ENCODE assay signal across 22 cellular contexts in genomic region chr7:155735442-155736118, GRCh38.
DNase-seq lines count a peak whose midpoint lies in the region; ATAC-seq and TF ChIP-seq lines count a peak whose summit lies in the region.
"Had no signal": no experiment of that assay in that cellular context is flagged by ENCODE, and none has a peak within 500 bp of the region (broad histone marks: within the 10 kb centered on the region; RNA-seq: fewer than 3 reads in every experiment).

No MANE protein-coding gene starts in this region.

- H3K9me2 ChIP-seq in OCI-LY7 (ENCODE audit: insufficient read depth, low read length), result no peaks in the 10 kb centered on the region
- H3K9me2 ChIP-seq: SK-N-SH had no signal

- intact Hi-C loops in activated CD8-positive, alpha-beta T cell treated with anti-CD3 and anti-CD28 coated beads for 36 hours (cut with micrococcal nuclease), result loop anchor here (10.0 kb wide), 1 partner anchor 141 kb away; no protein-coding TSS in a partner anchor
- intact Hi-C loops in OCI-LY7 (cut with micrococcal nuclease; ENCODE audit: unreplicated experiment), result no loop called here

- peaks cover 44% of the 10 kb centered on the region for H3K36me3 Mint-ChIP-seq in activated CD8-positive, alpha-beta T cell treated with anti-CD3 and anti-CD28 coated beads for 36 hours (ENCODE audit: low read depth)
- peaks cover 56% of the 10 kb centered on the region for H3K36me3 Mint-ChIP-seq in activated CD8-positive, alpha-beta T cell treated with anti-CD3 and anti-CD28 coated beads, Interleukin-2, amount 10 ng/mL, durations not matched to agents 7 days and 5 days (ENCODE audit: low read depth)
- H3K36me3 Mint-ChIP-seq in chondrocyte (ENCODE audit: low read depth), result peaks cover 6% of the 10 kb centered on the region

- H3K27ac Mint-ChIP-seq in activated CD8-positive, alpha-beta T cell treated with anti-CD3 and anti-CD28 coated beads for 36 hours, result peak overlapping the region; percentile 44
- H3K27ac Mint-ChIP-seq in activated CD8-positive, alpha-beta T cell treated with anti-CD3 and anti-CD28 coated beads, Interleukin-2, amount 10 ng/mL, durations not matched to agents 7 days and 5 days, result no peak overlapping the region
- peak overlapping the region; percentile 14 for H3K27ac Mint-ChIP-seq in chondrocyte (ENCODE audit: unreplicated experiment)
- H3K27ac Mint-ChIP-seq: GM23338 had no signal

- H3K4me3 Mint-ChIP-seq in activated CD8-positive, alpha-beta T cell treated with anti-CD3 and anti-CD28 coated beads for 36 hours, result no peak overlapping the region
- no peak overlapping the region for H3K4me3 Mint-ChIP-seq in activated CD8-positive, alpha-beta T cell treated with anti-CD3 and anti-CD28 coated beads, Interleukin-2, amount 10 ng/mL, durations not matched to agents 7 days and 5 days
- no peak overlapping the region for H3K4me3 Mint-ChIP-seq in chondrocyte (ENCODE audit: unreplicated experiment)
- H3K4me3 Mint-ChIP-seq: brain, GM23338 had no signal

- H3K9me3 ChIP-seq in OCI-LY7 (ENCODE audit: low read length) (no peaks in the 10 kb centered on the region), neutrophil (no peaks in the 10 kb centered on the region), SJCRH30 (replicated peaks) (no peaks in the 10 kb centered on the region)
- H3K9me3 ChIP-seq: SK-N-SH had no signal

- H3K27ac ChIP-seq in OCI-LY7 (ENCODE audit: low read depth, low read length, poor library complexity, severe bottlenecking), result no peak overlapping the region
- peak overlapping the region; percentile 38 for H3K27ac ChIP-seq in neutrophil
- H3K27ac ChIP-seq in SJCRH30, result no peak overlapping the region
- H3K27ac ChIP-seq: foreskin keratinocyte, hepatocyte had no signal

- H3K36me3 ChIP-seq in OCI-LY7 (ENCODE audit: insufficient read depth, low read length), result peaks cover 79% of the 10 kb centered on the region
- peaks cover 62% of the 10 kb centered on the region for H3K36me3 ChIP-seq in neutrophil
- H3K36me3 ChIP-seq in SJCRH30, result peaks cover 27% of the 10 kb centered on the region

- H3K79me2 ChIP-seq in OCI-LY7 (ENCODE audit: insufficient read depth, low read depth, low read length), result peaks cover 26% of the 10 kb centered on the region; the same call in 1 of the 2 replicates

- H4K20me1 ChIP-seq in OCI-LY7 (ENCODE audit: insufficient read depth, low read length), result peaks cover 5% of the 10 kb centered on the region; the same call in 1 of the 2 replicates

- ATAC-seq in activated CD8-positive, alpha-beta T cell treated with anti-CD3 and anti-CD28 coated beads for 36 hours, result no peak
- no peak for ATAC-seq in activated CD8-positive, alpha-beta T cell treated with anti-CD3 and anti-CD28 coated beads, Interleukin-2, amount 10 ng/mL, durations not matched to agents 7 days and 5 days
- ATAC-seq in GM18867 (IDR thresholded peaks at IDR 0.05; ENCODE audit: unreplicated experiment), result no peak
- ATAC-seq: foreskin keratinocyte, GM23338, left ventricle myocardium superior had no signal

- H3K9me3 Mint-ChIP-seq in activated CD8-positive, alpha-beta T cell treated with anti-CD3 and anti-CD28 coated beads for 36 hours, result no peaks in the 10 kb centered on the region
- no peaks in the 10 kb centered on the region for H3K9me3 Mint-ChIP-seq in activated CD8-positive, alpha-beta T cell treated with anti-CD3 and anti-CD28 coated beads, Interleukin-2, amount 10 ng/mL, durations not matched to agents 7 days and 5 days (ENCODE audit: insufficient read depth)
- H3K9me3 Mint-ChIP-seq in chondrocyte (ENCODE audit: low read depth), result no peaks in the 10 kb centered on the region
- H3K9me3 Mint-ChIP-seq: brain, GM23338 had no signal

- peaks cover 79% of the 10 kb centered on the region for H3K4me1 Mint-ChIP-seq in activated CD8-positive, alpha-beta T cell treated with anti-CD3 and anti-CD28 coated beads for 36 hours (ENCODE audit: low read depth)
- H3K4me1 Mint-ChIP-seq in activated CD8-positive, alpha-beta T cell treated with anti-CD3 and anti-CD28 coated beads, Interleukin-2, amount 10 ng/mL, durations not matched to agents 7 days and 5 days (ENCODE audit: low read depth), result peaks cover 73% of the 10 kb centered on the region
- peaks cover 11% of the 10 kb centered on the region for H3K4me1 Mint-ChIP-seq in chondrocyte (ENCODE audit: low read depth)

- H3K27me3 ChIP-seq in neutrophil (no peaks in the 10 kb centered on the region), SJCRH30 (no peaks in the 10 kb centered on the region)
- H3K27me3 ChIP-seq: foreskin keratinocyte, hepatocyte had no signal

- H3K4me1 ChIP-seq in OCI-LY7 (ENCODE audit: insufficient read depth, low read length, poor library complexity, severe bottlenecking), result peaks cover 61% of the 10 kb centered on the region
- peaks cover 8 to 13% of the 10 kb centered on the region in 2 experiments for H3K4me1 ChIP-seq in neutrophil (ENCODE audit: control insufficient read depth in 1 of 2, insufficient read depth in 1 of 2, low read depth in 1 of 2, low read length in 1 of 2)
- no peaks in the 10 kb centered on the region for H3K4me1 ChIP-seq in SJCRH30

- H2AFZ ChIP-seq in OCI-LY7 (ENCODE audit: low read length), result no peak overlapping the region
- H2AFZ ChIP-seq: GM23338, hepatocyte had no signal

- H3K27me3 Mint-ChIP-seq in activated CD8-positive, alpha-beta T cell treated with anti-CD3 and anti-CD28 coated beads for 36 hours, result no peaks in the 10 kb centered on the region
- no peaks in the 10 kb centered on the region for H3K27me3 Mint-ChIP-seq in activated CD8-positive, alpha-beta T cell treated with anti-CD3 and anti-CD28 coated beads, Interleukin-2, amount 10 ng/mL, durations not matched to agents 7 days and 5 days (ENCODE audit: low read depth)
- no peaks in the 10 kb centered on the region for H3K27me3 Mint-ChIP-seq in chondrocyte (ENCODE audit: low read depth)

- DNase-seq in activated CD8-positive, alpha-beta T cell treated with anti-CD3 and anti-CD28 coated beads for 36 hours, result no peak
- no peak for DNase-seq in activated CD8-positive, alpha-beta T cell treated with anti-CD3 and anti-CD28 coated beads, Interleukin-2, amount 10 ng/mL, durations not matched to agents 7 days and 5 days
- DNase-seq in OCI-LY7 (ENCODE audit: low spot score) (no peak), chondrocyte (ENCODE audit: low spot score) (no peak), SJCRH30 (no peak), NCI-H524 (lab: John Stamatoyannopoulos, UW) (no peak)
- DNase-seq: activated CD4-positive, alpha-beta T cell treated with anti-CD3 and anti-CD28 coated beads, Interleukin-2, amount 50 U/mL, for 4 hours; activated T-cell treated with anti-CD3 and anti-CD28 coated beads, Interleukin-2, amount 50 U/mL, for 48 hours; effector memory CD4-positive, alpha-beta T cell; EL; foreskin keratinocyte; left ventricle myocardium superior; NK-92 treated with Interleukin-12 subunit alpha and Interleukin-12 subunit beta, amount 100 ng/mL, for 24 hours; nucleus accumbens; SK-N-SH; stimulated activated CD4-positive, alpha-beta T cell treated with anti-CD3 and anti-CD28 coated beads, Interleukin-4, amount 100 ng/mL, for 1 hour; T-helper 9 cell had no signal

- TSS peak; percentile 18 for BruUV-seq in OCI-LY7 (replicated peaks; lab: Mats Ljungman, UMichigan)

- H3K4me3 ChIP-seq in OCI-LY7 (ENCODE audit: low read depth, low read length, poor library complexity, severe bottlenecking), result no peak overlapping the region
- no peak overlapping the region for H3K4me3 ChIP-seq in neutrophil (ENCODE audit: low read depth in 1 of 2, low read length in 1 of 2)
- H3K4me3 ChIP-seq in SJCRH30, result no peak overlapping the region
- H3K4me3 ChIP-seq: GM23338, hepatocyte had no signal

- TF ChIP-seq CTCF in activated CD8-positive, alpha-beta T cell treated with anti-CD3 and anti-CD28 coated beads for 36 hours (IDR thresholded peaks at IDR 0.05), result no peak
- TF ChIP-seq CTCF in OCI-LY7 (conservative IDR thresholded peaks at IDR 0.05; ENCODE audit: low read length) (no peak), chondrocyte (IDR thresholded peaks at IDR 0.05) (no peak), neutrophil (IDR thresholded peaks at IDR 0.05) (no peak)

- CTCF ChIA-PET in activated CD8-positive, alpha-beta T cell treated with anti-CD3 and anti-CD28 coated beads for 36 hours (lab: Charles Lee), result interaction anchor here (6.3 to 6.8 kb wide), 2 partner anchors 32 to 137 kb away, joined by 34 to 43 read pairs; no protein-coding TSS in a partner anchor
- CTCF ChIA-PET in activated CD8-positive, alpha-beta T cell treated with anti-CD3 and anti-CD28 coated beads, Interleukin-2, amount 10 ng/mL, durations not matched to agents 7 days and 5 days (lab: Charles Lee), result interaction anchor here (1.6 to 2.2 kb wide), 5 partner anchors 11 to 356 kb away, joined by 5 to 15 read pairs (median 7); no protein-coding TSS in a partner anchor
- CTCF ChIA-PET in OCI-LY7 (lab: Charles Lee; ENCODE audit: unreplicated experiment), result interaction anchor here (1.8 kb wide), 1 partner anchor 11 kb away, joined by 5 read pairs; no protein-coding TSS in a partner anchor

- H3K4me2 ChIP-seq in OCI-LY7 (ENCODE audit: low read length), result no peak overlapping the region
- H3K4me2 ChIP-seq: GM23338, hepatocyte, SK-N-SH had no signal

- POLR2A ChIA-PET in activated CD8-positive, alpha-beta T cell treated with anti-CD3 and anti-CD28 coated beads for 36 hours (lab: Charles Lee), result no interaction called here
- POLR2A ChIA-PET in activated CD8-positive, alpha-beta T cell treated with anti-CD3 and anti-CD28 coated beads, Interleukin-2, amount 10 ng/mL, durations not matched to agents 7 days and 5 days (lab: Charles Lee), result no interaction called here
- POLR2A ChIA-PET in OCI-LY7 (lab: Charles Lee), result interaction anchor here (0.6 to 0.7 kb wide), 3 partner anchors 13 to 99 kb away, joined by 3 read pairs; no protein-coding TSS in a partner anchor
